In the genomic region with DNA sequence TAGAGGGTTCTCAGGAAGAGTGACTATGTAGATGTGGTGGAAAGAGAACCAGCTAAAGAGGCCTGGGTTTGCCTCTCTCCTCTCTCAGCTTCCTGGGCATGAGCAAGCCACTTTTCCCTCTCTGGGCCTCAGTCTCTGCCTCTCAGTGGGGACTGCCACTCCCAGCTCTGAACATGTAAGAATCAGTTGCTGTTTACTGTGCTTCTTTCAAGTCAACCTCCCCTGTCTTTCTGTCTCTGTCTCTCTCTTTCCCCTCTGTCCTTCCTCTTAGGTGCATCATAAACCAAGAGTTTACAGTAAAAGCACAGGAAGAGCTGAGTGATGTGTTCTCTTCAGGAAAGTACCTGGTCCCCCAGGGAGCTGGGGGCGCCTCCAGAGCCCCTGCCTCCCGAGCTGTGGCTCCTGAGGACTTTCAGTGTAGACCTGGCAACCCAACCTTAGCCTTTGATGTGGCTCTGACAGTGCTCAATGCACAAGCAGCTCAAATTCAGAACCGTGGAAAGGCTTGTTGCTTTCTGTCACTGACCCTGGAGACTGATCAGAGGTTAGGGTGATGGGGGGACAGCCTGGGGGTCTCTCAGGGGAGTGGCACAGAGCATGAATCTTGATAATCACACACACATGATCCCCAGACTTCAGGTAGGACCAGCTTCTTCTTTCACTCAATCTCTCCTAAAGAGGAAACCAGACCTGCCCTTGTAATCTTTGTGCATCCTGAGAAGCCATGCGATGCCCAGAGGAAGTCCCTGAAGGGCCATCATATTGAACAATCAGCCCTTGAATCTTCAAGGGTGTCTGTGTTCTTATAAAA, we compare ENCODE assay signal across 12 cellular contexts. TPM values are rescaled to one million over a fixed set of nuclear protein-coding genes. Genes with fewer than 3 reads are reported as not detected.
A peak's percentile ranks its signal among the peaks of the same experiment; 100 is the strongest.
DNase-seq lines count a peak whose midpoint lies in the region; ATAC-seq and TF ChIP-seq lines count a peak whose summit lies in the region.
"Had no signal": no experiment of that assay in that cellular context is flagged by ENCODE, and none has a peak within 500 bp of the region (broad histone marks: within the 10 kb centered on the region; RNA-seq: fewer than 3 reads in every experiment).

No MANE protein-coding gene starts in this region.

- H3K4me3 ChIP-seq in trophoblast cell (ENCODE audit: low read depth, low read length) (no peak overlapping the region), breast epithelium (no peak overlapping the region)

- TF ChIP-seq CTCF in GM13976 (IDR thresholded peaks at IDR 0.05; ENCODE audit: borderline replicate concordance, control extremely low read depth, extremely low read depth, insufficient read depth, missing control alignments) (no peak), breast epithelium (IDR thresholded peaks at IDR 0.05) (no peak)

- no peak overlapping the region for H3K9ac ChIP-seq in trophoblast cell (ENCODE audit: low read length)
- H3K9ac ChIP-seq: SK-N-SH had no signal

- peak overlapping the region; percentile 12 for H2BK5ac ChIP-seq in trophoblast cell (ENCODE audit: low read depth, low read length, poor library complexity)

- H3K27ac ChIP-seq in trophoblast cell (ENCODE audit: low read depth, low read length) (no peak overlapping the region), breast epithelium (no peak overlapping the region)

- H4K8ac ChIP-seq in trophoblast cell (ENCODE audit: low read depth, low read length) = peak overlapping the region; percentile 17

- WGBS in trophoblast cell (ENCODE audit: extremely low coverage, insufficient coverage, insufficient read length) = no CpG with 5 or more reads among the region's 4 CpGs

- H3K27me3 ChIP-seq in trophoblast cell (ENCODE audit: insufficient read depth, low read length) = no peaks in the 10 kb centered on the region
- H3K27me3 ChIP-seq in breast epithelium = no peaks in the 10 kb centered on the region

- no peak overlapping the region for H4K91ac ChIP-seq in trophoblast cell (ENCODE audit: low read depth, low read length)

- peaks cover 5% of the 10 kb centered on the region for H3K9me3 ChIP-seq in trophoblast cell (ENCODE audit: insufficient read depth, low read depth, low read length)
- H3K9me3 ChIP-seq in breast epithelium = no peaks in the 10 kb centered on the region
- H3K9me3 ChIP-seq: Caco-2, SK-N-SH had no signal

- TF ChIP-seq POLR2A in breast epithelium (IDR thresholded peaks at IDR 0.05) = no peak

- H3K4me2 ChIP-seq in trophoblast cell (ENCODE audit: low read length) = no peak overlapping the region
- H3K4me2 ChIP-seq: SK-N-SH had no signal

- H2BK120ac ChIP-seq in trophoblast cell (ENCODE audit: insufficient read depth, low read length, poor library complexity) = peak overlapping the region; percentile 47

- H3K36me3 ChIP-seq in trophoblast cell (ENCODE audit: control insufficient read depth in 1 of 2, insufficient read depth in 2 of 2, low read length in 2 of 2) = no peaks in the 10 kb centered on the region
- H3K36me3 ChIP-seq in breast epithelium = no peaks in the 10 kb centered on the region

- H3K18ac ChIP-seq in trophoblast cell (ENCODE audit: low read length) = no peak overlapping the region

- DNase-seq in GM13976 (ENCODE audit: low spot score) (peak; percentile 26), trophoblast cell (no peak), breast epithelium (ENCODE audit: low spot score in 2 of 2) (no peak), COLO829 (ENCODE audit: low spot score) (no peak), NCI-H526 (lab: John Stamatoyannopoulos, UW) (no peak)
- DNase-seq in activated CD4-positive, alpha-beta T cell treated with anti-CD3 and anti-CD28 coated beads for 48 hours = peak; percentile 83
- DNase-seq: Caco-2, naive B cell, SK-N-SH had no signal

- H3K4me1 ChIP-seq in trophoblast cell (ENCODE audit: control insufficient read depth in 1 of 2, insufficient read depth in 2 of 2, low read length in 2 of 2) (peaks cover 6 to 10% of the 10 kb centered on the region in 2 experiments), breast epithelium (no peaks in the 10 kb centered on the region)

- no peak overlapping the region for H2AFZ ChIP-seq in trophoblast cell (ENCODE audit: insufficient read depth, low read length, poor library complexity)

- H3K23ac ChIP-seq in trophoblast cell (ENCODE audit: low read length) = no peak overlapping the region

- peak overlapping the region; percentile 23 for H2BK12ac ChIP-seq in trophoblast cell (ENCODE audit: low read length)

- in situ Hi-C loops in GM13976 (cut with MboI; ENCODE audit: low sequenced_read_pairs, unreplicated experiment) = no loop called here

- H3K4ac ChIP-seq in trophoblast cell (ENCODE audit: low read depth, low read length) = no peak overlapping the region

- intact Hi-C loops in breast epithelium (cut with DNase I; ENCODE audit: low total_unique reads) = loop anchor here (5.0 kb wide), 1 partner anchor 47 kb away; no protein-coding TSS in a partner anchor

- ATAC-seq in HG02759 (IDR thresholded peaks at IDR 0.05; ENCODE audit: unreplicated experiment) (peak; percentile 68), GM18520 (IDR thresholded peaks at IDR 0.05; ENCODE audit: unreplicated experiment) (no peak)

- H3K79me1 ChIP-seq in trophoblast cell (ENCODE audit: low read length) = no peaks in the 10 kb centered on the region

- no peak overlapping the region for H2AK5ac ChIP-seq in trophoblast cell (ENCODE audit: low read length)

- no peaks in the 10 kb centered on the region for H3K79me2 ChIP-seq in trophoblast cell (ENCODE audit: control insufficient read depth, insufficient read depth, low read length, poor library complexity)

- H3K14ac ChIP-seq in trophoblast cell (ENCODE audit: low read length) = no peak overlapping the region

- no peak overlapping the region for H4K12ac ChIP-seq in trophoblast cell (ENCODE audit: low read depth, low read length)

RNA-seq across cellular contexts. Expression of a gene that starts 59.4 kb away (rescaled TPM):
- 1.1 and 1.8 TPM in 2 replicates for polyA plus RNA-seq in trophoblast cell (2013)
- total RNA-seq in breast epithelium = 1 to 10 TPM; 2.6 to 9.8 (median 4.7) TPM
- total RNA-seq: H1 had no signal
- polyA plus RNA-seq: H1, SK-N-SH had no signal

Comparison
In these comparisons a context has a peak if more than half of its experiments do, and no peak if none do; other contexts are left out.
1. DNase-seq: peak in GM13976 (single experiment) and activated CD4-positive, alpha-beta T cell treated with anti-CD3 and anti-CD28 coated beads for 48 hours (single experiment); none in trophoblast cell (0 of 2), breast epithelium (0 of 2), COLO829 (single experiment) and NCI-H526 (0 of 2).